ENCODE assay signal across 24 cellular contexts in genomic region chr22:42320463-42321416, GRCh38. TPM values are rescaled to one million over a fixed set of nuclear protein-coding genes. Genes with fewer than 3 reads are reported as not detected.
A peak's percentile ranks its signal among the peaks of the same experiment; 100 is the strongest.
DNase-seq lines count a peak whose midpoint lies in the region; ATAC-seq, FAIRE-seq and TF ChIP-seq lines count a peak whose summit lies in the region.
"Had no signal": no experiment of that assay in that cellular context is flagged by ENCODE, and none has a peak within 500 bp of the region (broad histone marks: within the 10 kb centered on the region; RNA-seq: fewer than 3 reads in every experiment).

No MANE protein-coding gene starts in this region.

- no peaks in the 10 kb centered on the region for H3K27me3 ChIP-seq in pancreas
- H3K27me3 ChIP-seq: tibial nerve had no signal

- peaks cover 10% of the 10 kb centered on the region for H3K9me3 Mint-ChIP-seq in WTC11
- H3K9me3 Mint-ChIP-seq: activated naive CD8-positive, alpha-beta T cell treated with anti-CD3 and anti-CD28 coated beads, Interleukin-2, amount 10 ng/mL, durations not matched to agents 7 days and 5 days; T-cell had no signal

- no peak for FAIRE-seq in pancreas (lab: Jason Lieb, UNC)
- FAIRE-seq: K562 had no signal

- H3K4me3 ChIP-seq in pancreas: no peak overlapping the region
- H3K4me3 ChIP-seq: coronary artery, K562, prostate gland, tibial nerve had no signal

- POLR2A ChIA-PET in WTC11 (lab: Charles Lee): interaction anchor here (0.6 kb wide), 1 partner anchor 21 kb away, joined by 6 read pairs; no protein-coding TSS in a partner anchor

- no peak overlapping the region for H3K27ac ChIP-seq in pancreas
- H3K27ac ChIP-seq: coronary artery, prostate gland, tibial nerve had no signal

- intact Hi-C loops in pancreas (cut with DNase I): no loop called here

- ATAC-seq in WTC11 (no peak), pancreas (peak in 3 of 4 donors; percentile 17 to 44 (median 37)), HG02981 (IDR thresholded peaks at IDR 0.05; ENCODE audit: unreplicated experiment) (no peak), GM19452 (IDR thresholded peaks at IDR 0.05; ENCODE audit: unreplicated experiment) (no peak)
- ATAC-seq: activated CD8-positive, alpha-beta memory T cell treated with anti-CD3 and anti-CD28 coated beads, Interleukin-2, amount 10 ng/mL, durations not matched to agents 7 days and 5 days; K562; left cardiac atrium; natural killer cell treated with Interleukin-12 subunit alpha and Interleukin-12 subunit beta and Interleukin-15 and Interleukin-18, amount 100 ng/mL, for 72 hours; stimulated activated naive CD8-positive, alpha-beta T cell treated with anti-CD3 and anti-CD28 coated beads, Interleukin-15, Interleukin-2, amounts not matched to agents 100 U/mL and 50 U/mL, for 24 hours; T-cell had no signal

- H3K4me1 Mint-ChIP-seq in WTC11: peaks cover 36% of the 10 kb centered on the region

- WGBS in pancreas, 2 donors: 79% methylated on average over 20 of the region's 20 CpGs

- H3K4me1 ChIP-seq in pancreas: no peaks in the 10 kb centered on the region
- H3K4me1 ChIP-seq: prostate gland had no signal

- no peaks in the 10 kb centered on the region; the same call in 1 of the 2 replicates for H3K27me3 Mint-ChIP-seq in WTC11 (ENCODE audit: low read depth)
- H3K27me3 Mint-ChIP-seq: activated CD8-positive, alpha-beta memory T cell treated with anti-CD3 and anti-CD28 coated beads, Interleukin-2, amount 10 ng/mL, durations not matched to agents 7 days and 5 days; natural killer cell treated with Interleukin-12 subunit alpha and Interleukin-12 subunit beta and Interleukin-15 and Interleukin-18, amount 100 ng/mL, for 72 hours; T-cell had no signal

- H3K36me3 Mint-ChIP-seq in WTC11: peaks cover 9% of the 10 kb centered on the region
- H3K36me3 Mint-ChIP-seq: natural killer cell treated with Interleukin-12 subunit alpha and Interleukin-12 subunit beta and Interleukin-15 and Interleukin-18, amount 100 ng/mL, for 72 hours had no signal

- CTCF ChIA-PET in WTC11 (lab: Charles Lee): interaction anchor here (0.6 to 1.0 kb wide), 2 partner anchors 31 to 363 kb away, joined by 3 to 4 read pairs; no protein-coding TSS in a partner anchor

- DNase-seq in DMS153 (lab: John Stamatoyannopoulos, UW) (peak; percentile 66), NCI-H2029 (lab: John Stamatoyannopoulos, UW) (peak; percentile 78), WTC11 (ENCODE audit: low spot score) (no peak), pancreas (no peak)
- no peak for DNase-seq in activated naive CD4-positive, alpha-beta T cell treated with Interleukin-2 at 50 U/mL for 16 hours
- DNase-seq: activated CD4-positive, alpha-beta T cell treated with anti-CD3 and anti-CD28 coated beads for 48 hours; activated CD8-positive, alpha-beta memory T cell treated with anti-CD3 and anti-CD28 coated beads, Interleukin-2, amount 10 ng/mL, durations not matched to agents 7 days and 5 days; activated naive CD8-positive, alpha-beta T cell treated with anti-CD3 and anti-CD28 coated beads, Interleukin-2, amount 10 ng/mL, durations not matched to agents 7 days and 5 days; AML-193; left cardiac atrium; NCI-H1930; NCI-H510A treated with DMSO at 0.1 percent for 48 hours; OCI-M1; SIG-M5; stimulated activated naive CD8-positive, alpha-beta T cell treated with anti-CD3 and anti-CD28 coated beads, Interleukin-15, Interleukin-2, amounts not matched to agents 100 U/mL and 50 U/mL, for 24 hours; T-cell had no signal

- no peaks in the 10 kb centered on the region for H3K9me3 ChIP-seq in pancreas
- H3K9me3 ChIP-seq: prostate gland, tibial nerve had no signal

- peak overlapping the region; percentile 28; the same call in 1 of the 2 replicates for H3K27ac Mint-ChIP-seq in WTC11
- H3K27ac Mint-ChIP-seq: activated CD8-positive, alpha-beta memory T cell treated with anti-CD3 and anti-CD28 coated beads, Interleukin-2, amount 10 ng/mL, durations not matched to agents 7 days and 5 days; activated naive CD8-positive, alpha-beta T cell treated with anti-CD3 and anti-CD28 coated beads, Interleukin-2, amount 10 ng/mL, durations not matched to agents 7 days and 5 days; activated T-helper 2 cell treated with anti-CD3 and anti-CD28 coated beads, Interferon-gamma antibody, Interleukin-2, Interleukin-4, amounts not matched to agents 10 μg/mL and 5 μg/mL and 100 μg/mL, durations not matched to agents 14 hours and 24 hours and 36 hours; natural killer cell treated with Interleukin-12 subunit alpha and Interleukin-12 subunit beta and Interleukin-15 and Interleukin-18, amount 100 ng/mL, for 72 hours; T-cell had no signal

- H3K4me3 Mint-ChIP-seq in WTC11: no peak overlapping the region
- H3K4me3 Mint-ChIP-seq: activated CD8-positive, alpha-beta memory T cell treated with anti-CD3 and anti-CD28 coated beads, Interleukin-2, amount 10 ng/mL, durations not matched to agents 7 days and 5 days; activated naive CD8-positive, alpha-beta T cell treated with anti-CD3 and anti-CD28 coated beads, Interleukin-2, amount 10 ng/mL, durations not matched to agents 7 days and 5 days; natural killer cell treated with Interleukin-12 subunit alpha and Interleukin-12 subunit beta and Interleukin-15 and Interleukin-18, amount 100 ng/mL, for 72 hours; T-cell had no signal

- TF ChIP-seq CTCF in WTC11 (IDR thresholded peaks at IDR 0.05) (no peak), pancreas (IDR thresholded peaks at IDR 0.05) (no peak)

- H3K36me3 ChIP-seq in pancreas: no peaks in the 10 kb centered on the region
- H3K36me3 ChIP-seq: prostate gland, tibial nerve had no signal

TF ChIP-seq in WTC11, 78 proteins besides CTCF, POLR2A, EP300 and RAD21:
- TF ChIP-seq FOXJ3 (CRISPR knock-in tag; IDR thresholded peaks at IDR 0.05; ENCODE audit: borderline replicate concordance): no peak
- TF ChIP-seq ESRRA (CRISPR knock-in tag; IDR thresholded peaks at IDR 0.05; ENCODE audit: borderline replicate concordance): no peak
- no peak for TF ChIP-seq NR3C1 (CRISPR knock-in tag; conservative IDR thresholded peaks at IDR 0.05; ENCODE audit: low read depth)
- TF ChIP-seq USF1 (CRISPR knock-in tag; IDR thresholded peaks at IDR 0.05): 0 out of 2 replicates have a peak, but pooled peaks have one; percentile 16
- no peak for TF ChIP-seq OVOL2 (CRISPR knock-in tag; IDR thresholded peaks at IDR 0.05; ENCODE audit: borderline replicate concordance)
- no peak for TF ChIP-seq ELF4 (CRISPR knock-in tag; IDR thresholded peaks at IDR 0.05; ENCODE audit: low read depth)
- TF ChIP-seq RORB (CRISPR knock-in tag; IDR thresholded peaks at IDR 0.05): no peak
- no peak for TF ChIP-seq ZNF396 (CRISPR knock-in tag; IDR thresholded peaks at IDR 0.05; ENCODE audit: borderline replicate concordance)
- TF ChIP-seq PRRX2 (CRISPR knock-in tag; IDR thresholded peaks at IDR 0.05): no peak

RNA-seq across cellular contexts. Expression of gene TCF20, which starts 50.3 kb away (rescaled TPM):
- total RNA-seq in WTC11 (2021) (68.6 to 77.0 TPM (median 74.3 TPM) in 3 replicates), pancreas (10 to 100 TPM; 15.8 to 28.3 (median 17.8) TPM)
- polyA plus RNA-seq in pancreas: 1 to 10 TPM; 7.8 to 8.1 TPM

Comparison
In these comparisons a context has a peak if more than half of its experiments do, and no peak if none do; other contexts are left out.
1. DNase-seq: peak in DMS153 (single experiment) and NCI-H2029 (single experiment); none in WTC11 (single experiment), pancreas (0 of 6) and activated naive CD4-positive, alpha-beta T cell treated with Interleukin-2 at 50 U/mL for 16 hours (single experiment).
2. ATAC-seq: peak in pancreas (3 of 4); none in WTC11 (single experiment), HG02981 (single experiment) and GM19452 (single experiment).